Comparison of ENCODE assay signal across 20 cellular contexts in the genomic region with DNA sequence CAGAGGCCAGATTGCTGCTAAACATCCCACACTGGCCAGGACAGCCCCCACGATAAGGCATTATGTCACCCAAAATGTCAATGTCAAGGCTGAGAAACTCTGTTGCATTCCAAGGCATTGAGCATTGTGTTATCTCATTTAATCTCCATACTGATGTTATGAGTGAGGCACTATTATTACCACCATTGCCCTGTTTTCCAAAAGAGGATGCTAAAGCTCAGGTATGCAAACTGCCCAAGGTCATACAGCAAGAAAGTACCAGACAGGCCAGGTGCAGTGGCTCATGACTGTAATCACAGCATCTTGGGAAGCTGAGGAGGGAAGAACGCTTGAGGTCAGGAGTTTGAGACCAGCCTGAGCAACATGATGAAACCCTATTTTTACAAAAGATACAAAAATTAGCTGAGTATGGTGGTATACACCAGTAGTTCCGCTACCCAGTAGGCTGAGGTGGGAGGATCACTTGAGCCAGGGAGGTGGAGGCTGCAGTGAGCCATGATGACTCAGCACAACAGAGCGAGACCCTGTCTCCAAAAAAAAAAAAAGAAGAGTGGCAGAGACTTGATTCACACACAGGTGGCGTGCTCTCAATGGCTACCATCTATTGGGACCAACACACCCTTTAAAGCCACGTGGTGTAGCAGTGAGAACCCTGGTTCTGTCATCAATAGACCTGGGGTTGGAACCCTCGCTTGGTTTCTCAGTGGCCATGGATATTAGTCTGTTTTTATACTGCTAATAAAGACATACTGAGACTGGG. TPM values are rescaled to one million over a fixed set of nuclear protein-coding genes. Genes with fewer than 3 reads are reported as not detected.
"Had no signal": no experiment of that assay in that cellular context is flagged by ENCODE, and none has a peak within 500 bp of the region (broad histone marks: within the 10 kb centered on the region; RNA-seq: fewer than 3 reads in every experiment).

No MANE protein-coding gene starts in this region.

- H3K9me3 ChIP-seq: adrenal gland, gastrocnemius medialis, left lung, suprapubic skin had no signal

- FAIRE-seq: islet of Langerhans had no signal

- H3K4me3 Mint-ChIP-seq: activated naive CD4-positive, alpha-beta T cell treated with anti-CD3 and anti-CD28 coated beads for 36 hours; endodermal cell; memory B cell; naive thymus-derived CD8-positive, alpha-beta T cell; stimulated activated naive CD8-positive, alpha-beta T cell treated with anti-CD3 and anti-CD28 coated beads, Interleukin-15, Interleukin-2, amounts not matched to agents 100 ng/mL and 50 ng/mL, for 24 hours; T-cell; type B pancreatic cell had no signal

- H3K4me1 ChIP-seq: adrenal gland, gastrocnemius medialis, left lung, suprapubic skin had no signal

- H3K4me1 Mint-ChIP-seq: T-cell had no signal

- H3K27me3 ChIP-seq: adrenal gland, gastrocnemius medialis had no signal

- H3K27ac ChIP-seq: adrenal gland, gastrocnemius medialis, left lung, suprapubic skin had no signal

- H3K27ac Mint-ChIP-seq: activated naive CD4-positive, alpha-beta T cell treated with anti-CD3 and anti-CD28 coated beads for 36 hours; activated T-helper 2 cell treated with anti-CD3 and anti-CD28 coated beads, Interferon-gamma antibody, Interleukin-2, Interleukin-4, amounts not matched to agents 10 μg/mL and 5 μg/mL and 100 μg/mL, durations not matched to agents 14 hours and 24 hours and 36 hours; endodermal cell; memory B cell; naive thymus-derived CD8-positive, alpha-beta T cell; stimulated activated naive CD8-positive, alpha-beta T cell treated with anti-CD3 and anti-CD28 coated beads, Interleukin-15, Interleukin-2, amounts not matched to agents 100 ng/mL and 50 ng/mL, for 24 hours; T-cell; type B pancreatic cell had no signal

- H3K4me3 ChIP-seq: adrenal gland, dorsolateral prefrontal cortex, gastrocnemius medialis, left lung, suprapubic skin had no signal

- H3K36me3 ChIP-seq: adrenal gland, gastrocnemius medialis, left lung, suprapubic skin had no signal

- H3K9me3 Mint-ChIP-seq: activated naive CD4-positive, alpha-beta T cell treated with anti-CD3 and anti-CD28 coated beads for 36 hours; activated T-helper 2 cell treated with anti-CD3 and anti-CD28 coated beads, Interferon-gamma antibody, Interleukin-2, Interleukin-4, amounts not matched to agents 10 μg/mL and 5 μg/mL and 100 μg/mL, durations not matched to agents 14 hours and 24 hours and 36 hours; endodermal cell; memory B cell; naive thymus-derived CD8-positive, alpha-beta T cell; stimulated activated naive CD8-positive, alpha-beta T cell treated with anti-CD3 and anti-CD28 coated beads, Interleukin-15, Interleukin-2, amounts not matched to agents 100 ng/mL and 50 ng/mL, for 24 hours; T-cell; type B pancreatic cell had no signal

- DNase-seq: activated CD4-positive, alpha-beta T cell treated with anti-CD3 and anti-CD28 coated beads for 1 hour; activated CD4-positive, alpha-beta T cell treated with anti-CD3 and anti-CD28 coated beads, Interleukin-2, amount 50 U/mL, for 4 hours; activated naive CD4-positive, alpha-beta T cell treated with anti-CD3 and anti-CD28 coated beads for 36 hours; adrenal gland; dorsolateral prefrontal cortex; endodermal cell; gastrocnemius medialis; left lung; naive thymus-derived CD8-positive, alpha-beta T cell; posterior cingulate gyrus; retina; T-cell; T-helper 9 cell had no signal

- ATAC-seq: gastrocnemius medialis; left lung; naive thymus-derived CD8-positive, alpha-beta T cell; T-cell had no signal

- H3K36me3 Mint-ChIP-seq: memory B cell; naive thymus-derived CD8-positive, alpha-beta T cell; T-cell; type B pancreatic cell had no signal

RNA-seq across cellular contexts. Expression of gene GRIN2A, which starts 58.8 kb away (rescaled TPM):
- total RNA-seq: activated naive CD4-positive, alpha-beta T cell treated with anti-CD3 and anti-CD28 coated beads for 36 hours; activated T-helper 2 cell treated with anti-CD3 and anti-CD28 coated beads, Interferon-gamma antibody, Interleukin-2, Interleukin-4, amounts not matched to agents 10 μg/mL and 5 μg/mL and 100 μg/mL, durations not matched to agents 14 hours and 24 hours and 36 hours; epithelial cell of proximal tubule; naive thymus-derived CD8-positive, alpha-beta T cell had no signal
- polyA plus RNA-seq: naive thymus-derived CD8-positive, alpha-beta T cell had no signal
